ENCODE assay signal across 8 cellular contexts in genomic region chr6:14758421-14759043, GRCh38.
A peak's percentile ranks its signal among the peaks of the same experiment; 100 is the strongest.
DNase-seq lines count a peak whose midpoint lies in the region; ATAC-seq and TF ChIP-seq lines count a peak whose summit lies in the region.

No MANE protein-coding gene starts in this region.

- H3K27ac ChIP-seq in colonic mucosa (no peak overlapping the region), vagina (no peak overlapping the region)

- H3K9ac ChIP-seq in colonic mucosa (ENCODE audit: low read depth in 2 of 2, low read length in 2 of 2) = no peak overlapping the region

- H3K4me3 ChIP-seq in colonic mucosa = no peak overlapping the region
- no peak overlapping the region for H3K4me3 ChIP-seq in vagina

- H3K4me1 ChIP-seq in colonic mucosa (peaks cover 5% of the 10 kb centered on the region), vagina (no peaks in the 10 kb centered on the region)

- H3K36me3 Mint-ChIP-seq in activated T-cell treated with anti-CD3 and anti-CD28 coated beads, Interleukin-2, amount 50 U/mL, for 24 hours (ENCODE audit: low read depth) = no peaks in the 10 kb centered on the region

- no peaks in the 10 kb centered on the region for H3K27me3 Mint-ChIP-seq in activated T-cell treated with anti-CD3 and anti-CD28 coated beads, Interleukin-2, amount 50 U/mL, for 24 hours

- H3K36me3 ChIP-seq in colonic mucosa (no peaks in the 10 kb centered on the region), vagina (no peaks in the 10 kb centered on the region)

- TF ChIP-seq CTCF in colonic mucosa (IDR thresholded peaks at IDR 0.05) (no peak), vagina (IDR thresholded peaks at IDR 0.05) (no peak)

- no peak for DNase-seq in activated T-cell treated with anti-CD3 and anti-CD28 coated beads, Interleukin-2, amount 50 U/mL, for 24 hours
- no peak for DNase-seq in activated T-cell treated with anti-CD3 and anti-CD28 coated beads for 4 hours
- DNase-seq in NCI-H69 (lab: John Stamatoyannopoulos, UW) = peak; percentile 90
- DNase-seq in colonic mucosa = peak; percentile 34
- DNase-seq in stimulated activated CD4-positive, alpha-beta T cell treated with anti-CD3 and anti-CD28 coated beads, Interleukin-4, amount 100 ng/mL, for 1 hour = peak; percentile 38
- no peak for DNase-seq in hepatic stellate cell (ENCODE audit: low spot score)
- no peak for DNase-seq in vagina (ENCODE audit: extremely low spot score in 2 of 2)

- intact Hi-C loops in colonic mucosa (cut with DNase I) = no loop called here
- intact Hi-C loops in vagina (cut with DNase I) = no loop called here

- H3K4me1 Mint-ChIP-seq in activated T-cell treated with anti-CD3 and anti-CD28 coated beads, Interleukin-2, amount 50 U/mL, for 24 hours (ENCODE audit: low read depth) = peaks cover 68% of the 10 kb centered on the region

- H3K9me3 ChIP-seq in colonic mucosa (no peaks in the 10 kb centered on the region), vagina (no peaks in the 10 kb centered on the region)

- H3K27ac Mint-ChIP-seq in activated T-cell treated with anti-CD3 and anti-CD28 coated beads, Interleukin-2, amount 50 U/mL, for 24 hours = peak overlapping the region; percentile 39

- H3K27me3 ChIP-seq in colonic mucosa (no peaks in the 10 kb centered on the region), vagina (no peaks in the 10 kb centered on the region)

- peaks cover 3% of the 10 kb centered on the region for H3K9me3 Mint-ChIP-seq in activated T-cell treated with anti-CD3 and anti-CD28 coated beads, Interleukin-2, amount 50 U/mL, for 24 hours

- TF ChIP-seq POLR2A in vagina (IDR thresholded peaks at IDR 0.05) = no peak

- no peak overlapping the region for H3K4me3 Mint-ChIP-seq in activated T-cell treated with anti-CD3 and anti-CD28 coated beads, Interleukin-2, amount 50 U/mL, for 24 hours

- no peak for ATAC-seq in HG03439 (IDR thresholded peaks at IDR 0.05; ENCODE audit: unreplicated experiment)

Comparison
In these comparisons a context has a peak if more than half of its experiments do, and no peak if none do; other contexts are left out.
1. DNase-seq: peak in NCI-H69 (single experiment), colonic mucosa (single experiment) and stimulated activated CD4-positive, alpha-beta T cell treated with anti-CD3 and anti-CD28 coated beads, Interleukin-4, amount 100 ng/mL, for 1 hour (single experiment); none in activated T-cell treated with anti-CD3 and anti-CD28 coated beads, Interleukin-2, amount 50 U/mL, for 24 hours (single experiment), activated T-cell treated with anti-CD3 and anti-CD28 coated beads for 4 hours (single experiment), hepatic stellate cell (single experiment) and vagina (0 of 2).